In the genomic region with DNA sequence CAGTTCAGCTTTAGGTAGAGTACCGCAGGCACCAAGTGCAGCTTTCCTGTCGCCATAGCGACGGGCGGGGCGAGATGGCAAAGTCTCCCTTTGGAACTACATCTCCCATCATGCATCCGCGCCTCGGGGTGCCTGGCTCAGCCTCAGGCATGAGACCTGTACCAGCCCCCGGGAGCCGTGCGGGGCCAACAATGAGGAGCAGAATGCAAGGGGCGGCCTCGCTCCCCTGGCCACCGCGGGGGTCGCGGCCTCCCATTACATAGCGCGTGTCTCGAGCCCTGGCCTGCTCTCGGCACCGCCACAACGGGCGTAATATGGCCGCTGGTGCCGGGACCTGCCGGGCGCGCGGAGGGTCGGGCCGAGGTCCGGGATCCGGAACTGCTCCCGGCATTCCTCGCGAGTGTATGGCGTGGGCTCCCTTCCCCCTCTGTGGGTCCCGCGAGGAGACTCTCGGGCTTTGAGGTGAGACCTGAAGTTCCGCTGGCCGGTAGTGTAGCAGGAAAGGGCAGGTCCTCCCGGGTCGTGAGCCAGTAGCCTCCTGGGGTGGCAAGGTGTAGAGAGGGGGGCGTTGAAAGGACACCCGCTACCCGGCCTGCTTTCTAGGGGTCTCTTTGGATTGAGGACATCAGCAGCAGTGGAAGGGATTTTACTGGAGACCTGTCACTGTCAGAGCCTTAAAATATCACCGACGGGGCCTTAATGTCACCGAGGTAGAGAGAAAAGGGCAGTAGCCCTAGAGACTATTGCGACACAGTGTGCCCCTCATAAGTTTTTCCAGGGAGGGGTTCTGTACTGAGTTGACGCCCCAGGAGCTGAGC, we compare ENCODE assay signal across 8 cellular contexts. TPM values are rescaled to one million over a fixed set of nuclear protein-coding genes. Genes with fewer than 3 reads are reported as not detected.
DNase-seq lines count a peak whose midpoint lies in the region; ATAC-seq, FAIRE-seq and TF ChIP-seq lines count a peak whose summit lies in the region.

A gene with protein sequence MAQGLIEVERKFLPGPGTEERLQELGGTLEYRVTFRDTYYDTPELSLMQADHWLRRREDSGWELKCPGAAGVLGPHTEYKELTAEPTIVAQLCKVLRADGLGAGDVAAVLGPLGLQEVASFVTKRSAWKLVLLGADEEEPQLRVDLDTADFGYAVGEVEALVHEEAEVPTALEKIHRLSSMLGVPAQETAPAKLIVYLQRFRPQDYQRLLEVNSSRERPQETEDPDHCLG (plus strand): TSS at position 390 of the 818 bp plus-strand sequence. CDS start 487 bp downstream, outside the sequence.

- H2BK5ac ChIP-seq in H1 (ENCODE audit: low read depth, low read length), result peak within 1 kb of the TSS; percentile 93

- no peak within 1 kb of the TSS for H2AFZ ChIP-seq in H1 (ENCODE audit: low read length)

- peak within 1 kb of the TSS; percentile 56 to 87 (median 80) for H3K4me3 ChIP-seq in H1 (ENCODE audit: extremely low read depth in 1 of 4, insufficient read depth in 2 of 4, low read depth in 3 of 4, low read length in 4 of 4)
- peak within 1 kb of the TSS; percentile 72 for H3K4me3 ChIP-seq in mesodermal cell (ENCODE audit: extremely low read depth, insufficient read depth, low read length, poor library complexity, severe bottlenecking)

- H2BK20ac ChIP-seq in H1 (ENCODE audit: low read length), result no peak within 1 kb of the TSS

- CTCF ChIA-PET in H1 (lab: Charles Lee; ENCODE audit: partially characterized antibody), result interaction anchor here (1.0 to 70.5 kb wide), 4 partner anchors 28 to 210 kb away, joined by 4 to 2092 read pairs (median 688); a partner anchor contains a TSS

- WGBS in H1 (ENCODE audit: extremely low coverage in 1 of 2, insufficient coverage in 1 of 2, insufficient read length in 1 of 2, insufficient replicate concordance in 2 of 2, low coverage in 1 of 2, low lambda C conversion rate in 2 of 2, missing lambda C conversion rate in 1 of 2), 2 experiments, result 7% methylated on average over 54 of the region's 54 CpGs; no CpG with 5 or more reads in 1 of the 2 experiments
- WGBS in mesodermal cell (ENCODE audit: insufficient coverage in 2 of 2), 2 experiments, result 3 to 4% methylated on average over 46 to 53 of the region's 54 CpGs

- no peak within 1 kb of the TSS for H3K14ac ChIP-seq in H1 (ENCODE audit: insufficient read length)

- peak within 1 kb of the TSS; percentile 63 for H3K56ac ChIP-seq in H1 (replicated peaks; ENCODE audit: insufficient read length, low read depth, low read length)

- H3K79me1 ChIP-seq in H1 (ENCODE audit: low read depth, low read length), result 0 out of 2 replicates have a peak, but pooled peaks cover 7% of the 10 kb centered on the region

- H3K27ac ChIP-seq in H1 (ENCODE audit: low read depth, low read length), result peak within 1 kb of the TSS; percentile 56; the same call in 1 of the 2 replicates
- no peak within 1 kb of the TSS for H3K27ac ChIP-seq in mesodermal cell (ENCODE audit: low read depth, low read length, severe bottlenecking)

- H2AK5ac ChIP-seq in H1 (ENCODE audit: low read depth, low read length), result no peak within 1 kb of the TSS

- H3K79me2 ChIP-seq in H1 (ENCODE audit: control insufficient read depth in 1 of 2, insufficient read depth in 2 of 2, low read length in 2 of 2), result peaks cover 0 to 19% of the 10 kb centered on the region in 2 experiments; a peak in 2 of 4 replicates

- no peaks in the 10 kb centered on the region for H3K9me3 ChIP-seq in H1 (ENCODE audit: insufficient read depth in 2 of 2, low read depth in 1 of 2, low read length in 1 of 2)
- H3K9me3 ChIP-seq in mesodermal cell (ENCODE audit: control insufficient read depth, low read length), result no peaks in the 10 kb centered on the region

- POLR2A ChIA-PET in H1 (lab: Charles Lee; ENCODE audit: partially characterized antibody), result interaction anchor here (0.7 to 52.7 kb wide), 7 partner anchors 11 to 639 kb away, joined by 3 to 1523 read pairs (median 4); a partner anchor contains a TSS

- H3K27me3 ChIP-seq in H1 (replicated peaks in 1 of 4; ENCODE audit: control insufficient read depth in 3 of 4, extremely low read depth in 1 of 4, insufficient read depth in 3 of 4, low read length in 3 of 4), result no peaks in the 10 kb centered on the region

- peak within 1 kb of the TSS; percentile 39; the same call in 1 of the 2 replicates for H2BK12ac ChIP-seq in H1 (ENCODE audit: low read depth, low read length)

- H2BK15ac ChIP-seq in H1 (ENCODE audit: low read length), result no peak within 1 kb of the TSS

- H3K4me2 ChIP-seq in H1 (ENCODE audit: insufficient read depth in 1 of 2, low read depth in 2 of 2, low read length in 2 of 2), result peak within 1 kb of the TSS; percentile 80 to 93

- no peak for TF ChIP-seq RAD21 in H1 (IDR thresholded peaks at IDR 0.05 in 1 of 2, conservative IDR thresholded peaks at IDR 0.05 in 1 of 2; ENCODE audit: low read depth in 2 of 2, low read length in 2 of 2)

- FAIRE-seq in H1 (lab: Jason Lieb, UNC), result no peak

- TF ChIP-seq EP300 in H1 (IDR thresholded peaks at IDR 0.05; ENCODE audit: borderline replicate concordance in 1 of 2, low read depth in 2 of 2, low read length in 2 of 2), result no peak

- H3K4me1 ChIP-seq in H1 (replicated peaks in 1 of 4; ENCODE audit: control insufficient read depth in 3 of 4, insufficient read depth in 4 of 4, low read length in 3 of 4) (peaks cover 0 to 19% (median 11%) of the 10 kb centered on the region in 4 experiments; a peak in 6 of 7 replicates), mesodermal cell (ENCODE audit: control insufficient read depth, insufficient read depth, low read length, poor library complexity, severe bottlenecking) (peaks cover 7% of the 10 kb centered on the region)

- peak; percentile 92 for DNase-seq in COLO829 (ENCODE audit: low spot score)
- DNase-seq in HT-29 (ENCODE audit: low spot score), result peak; percentile 83
- peak; percentile 87 for DNase-seq in NOMO-1 treated with DMSO at 0.1 percent for 48 hours (lab: John Stamatoyannopoulos, UW; ENCODE audit: unreplicated experiment)
- DNase-seq in activated CD8-positive, alpha-beta memory T cell treated with anti-CD3 and anti-CD28 coated beads for 4 hours (ENCODE audit: low read depth in 2 of 2), result peak; percentile 85 to 88
- peak in 1 of 2 experiments; percentile 95 for DNase-seq in H1 (ENCODE audit: low read depth in 1 of 2, low spot score in 2 of 2)
- DNase-seq in stimulated activated CD8-positive, alpha-beta memory T cell treated with anti-CD3 and anti-CD28 coated beads, Interleukin-15, amount 100 ng/mL, for 24 hours (ENCODE audit: low read depth), result peak; percentile 72

- H4K91ac ChIP-seq in H1 (replicated peaks; ENCODE audit: insufficient read length, low read length), result peak within 1 kb of the TSS; percentile 92

- peaks cover 8% of the 10 kb centered on the region for H3K23me2 ChIP-seq in H1 (ENCODE audit: low read depth, low read length)

- peaks cover 5 to 18% (median 5%) of the 10 kb centered on the region in 4 experiments; a peak in 7 of 8 replicates for H3K36me3 ChIP-seq in H1 (ENCODE audit: control insufficient read depth in 2 of 4, insufficient read depth in 4 of 4, low read length in 3 of 4)
- H3K36me3 ChIP-seq in mesodermal cell (ENCODE audit: control insufficient read depth, insufficient read depth, low read length), result peaks cover 31% of the 10 kb centered on the region

- peak within 1 kb of the TSS; percentile 99 for H3K18ac ChIP-seq in H1 (ENCODE audit: extremely low read depth, low read length)

- TF ChIP-seq POLR2A in H1 (IDR thresholded peaks at IDR 0.05; ENCODE audit: control extremely low read depth in 1 of 2, low read depth in 2 of 2, low read length in 2 of 2), result peak in 1 of 2 experiments; percentile 68; a peak in 2 of 3 replicates

- H4K8ac ChIP-seq in H1 (ENCODE audit: extremely low read depth, insufficient read depth, low read length), result peak within 1 kb of the TSS; percentile 90

- no peak within 1 kb of the TSS for H2BK120ac ChIP-seq in H1 (replicated peaks; ENCODE audit: low read depth, low read length)

- no peak within 1 kb of the TSS for H3K23ac ChIP-seq in H1 (ENCODE audit: insufficient read length)

- H4K5ac ChIP-seq in H1 (ENCODE audit: insufficient read length, low read depth, low read length), result peak within 1 kb of the TSS; percentile 94

- peaks cover 0 to 3% of the 10 kb centered on the region in 2 experiments for H4K20me1 ChIP-seq in H1 (replicated peaks in 1 of 2; ENCODE audit: control insufficient read depth in 1 of 2, insufficient read depth in 2 of 2, low read length in 2 of 2)

- no peak for TF ChIP-seq CTCF in H1 (IDR thresholded peaks at IDR 0.05; ENCODE audit: control extremely low read depth in 1 of 3, insufficient read depth in 1 of 3, low read depth in 1 of 3, low read length in 3 of 3)

- peak; percentile 72 for ATAC-seq in GM21360 (IDR thresholded peaks at IDR 0.05; ENCODE audit: unreplicated experiment)

- H3K4ac ChIP-seq in H1 (replicated peaks; ENCODE audit: insufficient read length, low read depth, low read length), result peak within 1 kb of the TSS; percentile 82

- peak within 1 kb of the TSS; percentile 55 to 80 (median 68) for H3K9ac ChIP-seq in H1 (replicated peaks in 1 of 4; ENCODE audit: extremely low read depth in 1 of 4, low read depth in 3 of 4, low read length in 3 of 4)

TF ChIP-seq in H1, 55 proteins besides CTCF, POLR2A, EP300 and RAD21 (continues in another document):
- TF ChIP-seq POLR2AphosphoS5 (IDR thresholded peaks at IDR 0.05; ENCODE audit: low read depth, low read length) (peak; percentile 32; the same call in 1 of the 2 replicates), RBBP5 (IDR thresholded peaks at IDR 0.05; ENCODE audit: borderline replicate concordance, low read depth, low read length) (peak; percentile 39; the same call in 1 of the 2 replicates), CBX5 (IDR thresholded peaks at IDR 0.05; ENCODE audit: low read depth, low read length) (no peak), CHD2 (IDR thresholded peaks at IDR 0.05; ENCODE audit: low read length) (peak; percentile 71), NANOG (IDR thresholded peaks at IDR 0.05; ENCODE audit: insufficient read depth, low read depth, low read length, poor library complexity, severe bottlenecking) (no peak), FOSL1 (IDR thresholded peaks at IDR 0.05; ENCODE audit: insufficient read depth, low read depth, low read length) (no peak)

RNA-seq across cellular contexts. Expression of the gene that starts here (rescaled TPM):
- total RNA-seq in HT-29 (2014; rRNA removed; shearing (Covaris generic)), result 13.5 and 30.0 TPM in 2 replicates
- total RNA-seq in H1 (2021; fragmentation: NEBNext Ultra II Directional; extraction: Animal tissue kit (Norgen Biotek cat#: 25700)), result 14.8 and 16.6 TPM in 2 replicates
- polyA plus RNA-seq in H1 (2011; rRNA removed), result 19.0 and 23.4 TPM in 2 replicates
- 16.2 TPM for polyA plus RNA-seq in H1 (2011; cell fraction: cytosol; rRNA removed)
- polyA plus RNA-seq in H1 (2011; cell fraction: nucleus; rRNA removed), result 16.0 TPM
- 14.7 to 21.8 TPM (median 19.2 TPM) in 4 replicates for polyA plus RNA-seq in H1 (2012, experiment 1 of 2)
- 25.1 TPM for polyA plus RNA-seq in H1 (2012, experiment 2 of 2)
- polyA plus RNA-seq in H1 (2013, experiment 1 of 2), result 7.0 TPM
- 8.4 TPM for polyA plus RNA-seq in H1 (2013, experiment 2 of 2)
- polyA minus RNA-seq in H1 (2011; rRNA and poly(A)+ RNA removed), result 16.4 and 30.4 TPM in 2 replicates
- polyA minus RNA-seq in H1 (2011; cell fraction: cytosol; rRNA and poly(A)+ RNA removed), result 6.2 TPM
- polyA minus RNA-seq in H1 (2011; cell fraction: nucleus; rRNA and poly(A)+ RNA removed), result 14.0 TPM
- polyA plus RNA-seq in mesodermal cell (2013, experiment 1 of 2), result 10.1 TPM
- 5.0 TPM for polyA plus RNA-seq in mesodermal cell (2013, experiment 2 of 2)
